ENCODE assay signal across 8 cellular contexts in the genomic region with DNA sequence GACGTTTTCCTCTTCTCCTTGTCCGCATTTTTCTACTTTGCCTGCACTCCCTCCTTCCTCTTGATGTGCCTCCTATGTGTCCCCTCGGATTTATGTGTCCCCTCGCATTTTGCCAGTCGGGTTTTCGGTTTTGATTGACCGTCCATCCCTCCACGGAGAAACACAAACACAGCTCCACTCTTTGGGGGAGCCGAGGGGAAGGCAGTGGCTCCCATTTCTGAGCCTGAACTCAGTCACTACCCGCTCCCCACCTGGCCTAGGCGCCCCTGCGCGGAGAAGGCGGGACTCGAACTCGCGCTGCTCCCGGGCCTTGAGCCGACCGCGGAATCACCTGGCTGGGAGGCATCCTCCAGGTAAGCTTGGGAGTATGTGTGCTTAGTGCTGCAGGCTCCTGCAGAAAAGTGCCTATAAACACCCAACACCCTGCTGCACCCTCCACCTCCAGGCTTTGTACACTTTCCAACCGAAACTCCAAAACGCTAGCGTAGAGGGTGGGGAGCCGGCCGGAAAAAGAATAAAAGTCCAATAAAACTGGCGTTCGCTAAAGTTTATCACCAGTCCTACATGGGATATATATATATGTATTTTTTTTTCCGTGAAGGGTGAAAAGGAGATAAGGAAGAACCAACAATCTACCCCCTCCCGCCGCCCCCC. TPM values are rescaled to one million over a fixed set of nuclear protein-coding genes. Genes with fewer than 3 reads are reported as not detected.
A peak's percentile ranks its signal among the peaks of the same experiment; 100 is the strongest.
DNase-seq lines count a peak whose midpoint lies in the region; ATAC-seq and TF ChIP-seq lines count a peak whose summit lies in the region.

No MANE protein-coding gene starts in this region.

- H3K36me3 ChIP-seq in right atrium auricular region (no peaks in the 10 kb centered on the region), spleen (no peaks in the 10 kb centered on the region)

- peak; percentile 50 for DNase-seq in activated CD8-positive, alpha-beta memory T cell treated with anti-CD3 and anti-CD28 coated beads, Interleukin-2, amount 50 U/mL, for 4 hours
- DNase-seq in right atrium auricular region (ENCODE audit: low spot score), result no peak
- peak; percentile 89 for DNase-seq in spleen
- DNase-seq in RWPE1 (ENCODE audit: low spot score), result no peak
- DNase-seq in GM20000 (ENCODE audit: low spot score), result no peak
- DNase-seq in NCI-H526 treated with DMSO at 0.1 percent for 48 hours (lab: John Stamatoyannopoulos, UW), result no peak

- H3K27me3 ChIP-seq in right atrium auricular region (no peaks in the 10 kb centered on the region), spleen (replicated peaks in 1 of 7) (peaks cover 0 to 89% (median 57%) of the 10 kb centered on the region in 7 donors)

- TF ChIP-seq CTCF in right atrium auricular region (IDR thresholded peaks at IDR 0.05), result no peak
- TF ChIP-seq CTCF in spleen (IDR thresholded peaks at IDR 0.05 in 8 of 11, conservative IDR thresholded peaks at IDR 0.05 in 3 of 11), result no peak
- TF ChIP-seq CTCF in RWPE1 (conservative IDR thresholded peaks at IDR 0.05; ENCODE audit: low read depth), result no peak
- no peak for TF ChIP-seq CTCF in GM20000 (IDR thresholded peaks at IDR 0.05; ENCODE audit: extremely low read depth, missing control alignments)

- POLR2A ChIA-PET in RWPE1 (lab: Yijun Ruan, JAX; ENCODE audit: low non-redundant PET), result no interaction called here

- TF ChIP-seq POLR2A in GM18526 (IDR thresholded peaks at IDR 0.05; ENCODE audit: extremely low read depth, insufficient read length) (peak; percentile 14), spleen (IDR thresholded peaks at IDR 0.05) (no peak)

- H3K9me3 ChIP-seq in right atrium auricular region (no peaks in the 10 kb centered on the region), spleen (no peaks in the 10 kb centered on the region)

- H3K4me1 ChIP-seq in right atrium auricular region (peaks cover 0 to 38% of the 10 kb centered on the region in 2 donors), spleen (peaks cover 17 to 70% (median 60%) of the 10 kb centered on the region in 6 donors)

- H3K4me3 ChIP-seq in right atrium auricular region, result peak overlapping the region; percentile 84 to 89
- peak overlapping the region; percentile 44 to 74 (median 66) for H3K4me3 ChIP-seq in spleen

- H3K27ac ChIP-seq in right atrium auricular region (peak overlapping the region; percentile 96 to 97), spleen (peak overlapping the region; percentile 74 to 98 (median 92)), RWPE1 (no peak overlapping the region)

- ATAC-seq in HG02840 (IDR thresholded peaks at IDR 0.05; ENCODE audit: low FRiP score, unreplicated experiment), result no peak

- CTCF ChIA-PET in RWPE1 (lab: Yijun Ruan, JAX), result interaction anchor here (0.6 to 0.7 kb wide), 3 partner anchors 27 to 1190 kb away, joined by 3 to 4 read pairs (median 3); no protein-coding TSS in a partner anchor

- WGBS in spleen, 5 donors, result 1 to 4% (median 2%) methylated on average over 26 to 31 of the region's 31 CpGs

- intact Hi-C loops in spleen (cut with DNase I; ENCODE audit: low total_unique reads), result no loop called here

RNA-seq across cellular contexts. Expression of gene CCND2, which starts 3.4 kb away (rescaled TPM):
- 100 to 1,000 TPM; 151 to 165 TPM for total RNA-seq in right atrium auricular region
- 100 to 1,000 TPM in 3 of 7 donors, 10 to 100 TPM in 4; 56.1 to 110 (median 65.1) TPM for total RNA-seq in spleen
- polyA plus RNA-seq in spleen, result 10 to 100 TPM in 2 of 3 donors, 1 to 10 TPM in 1; 9.4 to 15.2 (median 13.8) TPM

RNA-seq across cellular contexts. Expression of gene TIGAR, which starts 50.9 kb away (rescaled TPM):
- total RNA-seq in right atrium auricular region (1 to 10 TPM; 3.7 to 4.2 TPM), spleen (10 to 100 TPM in 6 of 7 donors, 1 to 10 TPM in 1; 7.1 to 16.7 (median 12.6) TPM)
- 1 to 10 TPM; 4.5 to 9.0 (median 5.1) TPM for polyA plus RNA-seq in spleen

Comparison
In these comparisons a context has a peak if more than half of its experiments do, and no peak if none do; other contexts are left out.
1. DNase-seq: peak in activated CD8-positive, alpha-beta memory T cell treated with anti-CD3 and anti-CD28 coated beads, Interleukin-2, amount 50 U/mL, for 4 hours (single experiment) and spleen (single experiment); none in right atrium auricular region (single experiment), RWPE1 (single experiment), GM20000 (single experiment) and NCI-H526 treated with DMSO at 0.1 percent for 48 hours (single experiment).